In the genomic region with DNA sequence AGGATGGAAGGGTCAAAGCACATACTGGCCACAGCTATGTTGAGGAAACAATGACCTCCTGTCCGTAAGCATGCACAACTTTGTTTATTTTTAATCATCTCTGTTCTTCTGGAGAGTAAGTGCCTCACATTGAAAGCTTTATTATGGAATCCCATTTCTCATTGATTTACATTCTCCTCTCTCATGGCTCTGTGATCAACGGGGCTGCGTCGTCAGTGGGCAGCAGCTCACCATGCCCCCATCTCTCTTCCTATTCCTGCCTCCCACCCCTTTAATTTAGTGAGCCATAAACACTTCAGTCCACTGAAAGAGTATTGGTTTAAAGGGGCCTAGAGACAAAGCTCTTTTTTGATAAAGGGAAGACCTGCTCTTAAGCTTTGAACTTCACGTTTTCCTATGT, we compare ENCODE assay signal across 15 cellular contexts.
A peak's percentile ranks its signal among the peaks of the same experiment; 100 is the strongest.
DNase-seq lines count a peak whose midpoint lies in the region; ATAC-seq and TF ChIP-seq lines count a peak whose summit lies in the region.
"Had no signal": no experiment of that assay in that cellular context is flagged by ENCODE, and none has a peak within 500 bp of the region (broad histone marks: within the 10 kb centered on the region; RNA-seq: fewer than 3 reads in every experiment).

No MANE protein-coding gene starts in this region.

- H4K20me1 ChIP-seq in osteoblast (ENCODE audit: insufficient read depth, low read length) = peaks cover 3% of the 10 kb centered on the region
- H4K20me1 ChIP-seq: BLaER1 treated with 17β-estradiol and CSF1 and Interleukin-3, amounts not matched to agents 10 nM and 100 nM had no signal

- CTCF ChIA-PET in activated CD4-positive, alpha-beta memory T cell treated with anti-CD3 and anti-CD28 coated beads for 36 hours (lab: Charles Lee) = no interaction called here
- CTCF ChIA-PET in Caco-2 (lab: Charles Lee) = no interaction called here

- TF ChIP-seq CTCF in endodermal cell (conservative IDR thresholded peaks at IDR 0.05) (no peak), nephron (IDR thresholded peaks at IDR 0.05; ENCODE audit: unreplicated experiment in 3 of 3) (no peak), osteoblast (IDR thresholded peaks at IDR 0.05; ENCODE audit: extremely low read depth, low read depth, low read length) (no peak), WERI-Rb-1 (IDR thresholded peaks at IDR 0.05; ENCODE audit: low read depth, low read length) (no peak), Caco-2 (IDR thresholded peaks at IDR 0.05; ENCODE audit: insufficient read depth in 1 of 2, low read depth in 1 of 2, low read length in 1 of 2, severe bottlenecking in 1 of 2, unreplicated experiment in 1 of 2) (no peak)

- WGBS in endodermal cell (ENCODE audit: insufficient coverage in 1 of 2, insufficient read length in 1 of 2), 2 experiments = 61 to 98% methylated on average over 2 to 5 of the region's 5 CpGs

- H3K9me3 ChIP-seq in endodermal cell (ENCODE audit: control insufficient read depth, low read length) = no peaks in the 10 kb centered on the region
- no peaks in the 10 kb centered on the region for H3K9me3 ChIP-seq in osteoblast (ENCODE audit: low read depth, low read length)
- no peaks in the 10 kb centered on the region for H3K9me3 ChIP-seq in WERI-Rb-1 (ENCODE audit: severe bottlenecking)
- no peaks in the 10 kb centered on the region for H3K9me3 ChIP-seq in Caco-2

- no TSS peak for BruUV-seq in Caco-2 (replicated peaks; lab: Mats Ljungman, UMichigan)

- POLR2A ChIA-PET in activated CD4-positive, alpha-beta memory T cell treated with anti-CD3 and anti-CD28 coated beads for 36 hours (lab: Charles Lee) = no interaction called here
- POLR2A ChIA-PET in Caco-2 (lab: Charles Lee) = no interaction called here

- peaks cover 11% of the 10 kb centered on the region for H3K4me1 ChIP-seq in endodermal cell (ENCODE audit: control insufficient read depth, insufficient read depth, low read length)
- H3K4me1 ChIP-seq in osteoblast (ENCODE audit: insufficient read depth, low read length) = no peaks in the 10 kb centered on the region
- no peaks in the 10 kb centered on the region for H3K4me1 ChIP-seq in Caco-2

- ATAC-seq in sciatic nerve = peak; percentile 89
- ATAC-seq: CD8-positive, alpha-beta T cell had no signal

- DNase-seq in endodermal cell = no peak
- DNase-seq in osteoblast (ENCODE audit: insufficient read length, low spot score, missing footprints) = peak; percentile 18
- DNase-seq in sciatic nerve (ENCODE audit: low spot score) = no peak
- no peak for DNase-seq in WERI-Rb-1
- no peak for DNase-seq in activated CD4-positive, alpha-beta memory T cell treated with anti-CD3 and anti-CD28 coated beads for 36 hours
- DNase-seq in Caco-2 = no peak
- DNase-seq in amniotic stem cell (lab: John Stamatoyannopoulos, UW) = no peak
- DNase-seq: CD8-positive, alpha-beta T cell; DMS 273 treated with DMSO at 0.1 percent for 48 hours; GM23248; HCEC 1CT had no signal

- H3K36me3 ChIP-seq in endodermal cell (ENCODE audit: control insufficient read depth, insufficient read depth, low read length) (no peaks in the 10 kb centered on the region), osteoblast (ENCODE audit: insufficient read depth, low read length) (no peaks in the 10 kb centered on the region), WERI-Rb-1 (no peaks in the 10 kb centered on the region), Caco-2 (ENCODE audit: control insufficient read depth, insufficient read depth, low read length) (no peaks in the 10 kb centered on the region)
- H3K36me3 ChIP-seq: BLaER1 treated with 17β-estradiol and CSF1 and Interleukin-3, amounts not matched to agents 10 nM and 100 nM had no signal

- H3K27me3 ChIP-seq in endodermal cell (ENCODE audit: control insufficient read depth, insufficient read depth, low read length, poor library complexity, severe bottlenecking) (no peaks in the 10 kb centered on the region), osteoblast (ENCODE audit: insufficient read depth, low read length) (peaks cover 7% of the 10 kb centered on the region), WERI-Rb-1 (ENCODE audit: insufficient read depth, low read depth, severe bottlenecking) (no peaks in the 10 kb centered on the region), Caco-2 (replicated peaks; ENCODE audit: control insufficient read depth, insufficient read depth, low read length) (no peaks in the 10 kb centered on the region)
- H3K27me3 ChIP-seq: BLaER1 treated with 17β-estradiol and CSF1 and Interleukin-3, amounts not matched to agents 10 nM and 100 nM had no signal

- no peaks in the 10 kb centered on the region for H3K36me3 Mint-ChIP-seq in endodermal cell (ENCODE audit: low read depth)
- H3K36me3 Mint-ChIP-seq in nephron (ENCODE audit: low read depth) = peaks cover 9% of the 10 kb centered on the region
- H3K36me3 Mint-ChIP-seq in activated CD4-positive, alpha-beta memory T cell treated with anti-CD3 and anti-CD28 coated beads for 36 hours = no peaks in the 10 kb centered on the region
- no peaks in the 10 kb centered on the region for H3K36me3 Mint-ChIP-seq in Caco-2 (ENCODE audit: insufficient read depth, unreplicated experiment)
- H3K36me3 Mint-ChIP-seq: CD8-positive, alpha-beta T cell had no signal

- H2AFZ ChIP-seq in osteoblast (ENCODE audit: low read length) = no peak overlapping the region
- H2AFZ ChIP-seq: GM23248 had no signal

- H3K27ac Mint-ChIP-seq in endodermal cell = peak overlapping the region; percentile 44
- H3K27ac Mint-ChIP-seq in nephron = peak overlapping the region in 2 of 3 experiments; percentile 5 to 86
- no peak overlapping the region for H3K27ac Mint-ChIP-seq in activated CD4-positive, alpha-beta memory T cell treated with anti-CD3 and anti-CD28 coated beads for 36 hours
- no peak overlapping the region for H3K27ac Mint-ChIP-seq in Caco-2 (ENCODE audit: unreplicated experiment)
- H3K27ac Mint-ChIP-seq: B cell; CD8-positive, alpha-beta T cell had no signal

- H3K9me3 Mint-ChIP-seq in endodermal cell = no peaks in the 10 kb centered on the region
- peaks cover 3% of the 10 kb centered on the region for H3K9me3 Mint-ChIP-seq in nephron
- no peaks in the 10 kb centered on the region for H3K9me3 Mint-ChIP-seq in activated CD4-positive, alpha-beta memory T cell treated with anti-CD3 and anti-CD28 coated beads for 36 hours
- peaks cover 9% of the 10 kb centered on the region for H3K9me3 Mint-ChIP-seq in Caco-2 (ENCODE audit: unreplicated experiment)
- H3K9me3 Mint-ChIP-seq: CD8-positive, alpha-beta T cell had no signal

- H3K4me1 Mint-ChIP-seq in endodermal cell (peaks cover 35% of the 10 kb centered on the region), nephron (peaks cover 32% of the 10 kb centered on the region), Caco-2 (ENCODE audit: low read depth, unreplicated experiment) (no peaks in the 10 kb centered on the region)
- no peaks in the 10 kb centered on the region for H3K4me1 Mint-ChIP-seq in activated CD4-positive, alpha-beta memory T cell treated with anti-CD3 and anti-CD28 coated beads for 36 hours (ENCODE audit: low read depth)
- H3K4me1 Mint-ChIP-seq: B cell had no signal

- no peaks in the 10 kb centered on the region for H3K79me2 ChIP-seq in osteoblast (ENCODE audit: insufficient read depth, low read length)

- intact Hi-C loops in sciatic nerve (cut with DNase I) (no loop called here), Caco-2 (cut with micrococcal nuclease; ENCODE audit: unreplicated experiment) (no loop called here)
- intact Hi-C loops in activated CD4-positive, alpha-beta memory T cell treated with anti-CD3 and anti-CD28 coated beads for 36 hours (cut with micrococcal nuclease) = no loop called here

- H3K27me3 Mint-ChIP-seq in endodermal cell (ENCODE audit: insufficient read depth) = no peaks in the 10 kb centered on the region
- no peaks in the 10 kb centered on the region for H3K27me3 Mint-ChIP-seq in nephron (ENCODE audit: low read depth)
- peaks cover 5% of the 10 kb centered on the region for H3K27me3 Mint-ChIP-seq in activated CD4-positive, alpha-beta memory T cell treated with anti-CD3 and anti-CD28 coated beads for 36 hours
- peaks cover 3% of the 10 kb centered on the region for H3K27me3 Mint-ChIP-seq in Caco-2 (ENCODE audit: insufficient read depth, unreplicated experiment)

- H3K9ac ChIP-seq in endodermal cell (ENCODE audit: extremely low read depth, low read length, poor library complexity, severe bottlenecking) = no peak overlapping the region
- H3K9ac ChIP-seq: BLaER1 treated with 17β-estradiol and CSF1 and Interleukin-3, amounts not matched to agents 10 nM and 100 nM; GM23248 had no signal

- no peak overlapping the region for H3K4me2 ChIP-seq in osteoblast (ENCODE audit: insufficient read depth, low read length)
- H3K4me2 ChIP-seq: BLaER1 treated with 17β-estradiol and CSF1 and Interleukin-3, amounts not matched to agents 10 nM and 100 nM had no signal

- H3K4me3 Mint-ChIP-seq in endodermal cell = no peak overlapping the region
- H3K4me3 Mint-ChIP-seq in nephron = no peak overlapping the region
- no peak overlapping the region for H3K4me3 Mint-ChIP-seq in activated CD4-positive, alpha-beta memory T cell treated with anti-CD3 and anti-CD28 coated beads for 36 hours
- no peak overlapping the region for H3K4me3 Mint-ChIP-seq in Caco-2 (ENCODE audit: unreplicated experiment)
- H3K4me3 Mint-ChIP-seq: B cell; CD8-positive, alpha-beta T cell had no signal

- H3K27ac ChIP-seq in endodermal cell (ENCODE audit: low read depth, low read length) (no peak overlapping the region), osteoblast (ENCODE audit: low read depth, low read length) (no peak overlapping the region), WERI-Rb-1 (no peak overlapping the region)
- H3K27ac ChIP-seq: BLaER1 treated with 17β-estradiol and CSF1 and Interleukin-3, amounts not matched to agents 10 nM and 100 nM; GM23248; HL-60 had no signal

- no peak overlapping the region for H3K4me3 ChIP-seq in endodermal cell (ENCODE audit: low read length)
- no peak overlapping the region for H3K4me3 ChIP-seq in osteoblast (ENCODE audit: insufficient read depth, low read length)
- no peak overlapping the region for H3K4me3 ChIP-seq in WERI-Rb-1 (ENCODE audit: low read depth, low read length)
- no peak overlapping the region for H3K4me3 ChIP-seq in Caco-2 (ENCODE audit: low read depth, low read length)
- H3K4me3 ChIP-seq: BLaER1 treated with 17β-estradiol and CSF1 and Interleukin-3, amounts not matched to agents 10 nM and 100 nM; GM23248 had no signal

Comparison
In these comparisons a context has a peak if more than half of its experiments do, and no peak if none do; other contexts are left out.
1. H3K27ac Mint-ChIP-seq: peak in endodermal cell (single experiment) and nephron (2 of 3); none in activated CD4-positive, alpha-beta memory T cell treated with anti-CD3 and anti-CD28 coated beads for 36 hours (single experiment) and Caco-2 (single experiment).